ENCODE assay signal across 19 cellular contexts in the genomic region with DNA sequence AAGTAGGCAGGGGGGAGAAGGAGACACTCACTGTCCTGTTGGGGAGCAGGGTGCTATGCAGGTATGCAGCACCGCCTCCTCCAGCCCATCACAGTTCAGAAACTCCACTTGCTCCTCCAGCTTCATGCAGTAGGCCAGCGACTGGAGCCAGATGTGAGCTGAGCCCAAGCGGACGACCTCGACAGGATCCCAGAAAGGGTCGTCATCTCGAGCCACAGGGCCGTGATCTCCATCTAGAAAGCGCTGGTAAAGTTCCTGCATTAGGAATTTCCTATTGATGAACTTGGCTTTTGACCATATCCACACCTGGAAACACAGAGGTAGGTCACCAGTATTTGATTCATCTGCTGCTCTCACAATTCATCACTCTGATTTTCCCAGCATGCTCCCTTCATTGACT. TPM values are rescaled to one million over a fixed set of nuclear protein-coding genes. Genes with fewer than 3 reads are reported as not detected.
A peak's percentile ranks its signal among the peaks of the same experiment; 100 is the strongest.
DNase-seq lines count a peak whose midpoint lies in the region; ATAC-seq, FAIRE-seq and TF ChIP-seq lines count a peak whose summit lies in the region.
"Had no signal": no experiment of that assay in that cellular context is flagged by ENCODE, and none has a peak within 500 bp of the region (broad histone marks: within the 10 kb centered on the region; RNA-seq: fewer than 3 reads in every experiment).

No MANE protein-coding gene starts in this region.

- H4K8ac ChIP-seq in H1 (ENCODE audit: extremely low read depth, insufficient read depth, low read length), result no peak overlapping the region

- no peaks in the 10 kb centered on the region for H3K27me3 Mint-ChIP-seq in activated CD8-positive, alpha-beta memory T cell treated with anti-CD3 and anti-CD28 coated beads, Interleukin-2, amount 10 ng/mL, durations not matched to agents 7 days and 5 days
- H3K27me3 Mint-ChIP-seq in osteocyte (ENCODE audit: unreplicated experiment), result no peaks in the 10 kb centered on the region

- H4K5ac ChIP-seq in H1 (ENCODE audit: insufficient read length, low read depth, low read length), result no peak overlapping the region

- in situ Hi-C loops in KBM-7 (cut with MboI; ENCODE audit: low pct_unique_long_range_greater_than_20kb, low sequenced_read_pairs), result no loop called here

- H3K27ac Mint-ChIP-seq in activated CD8-positive, alpha-beta memory T cell treated with anti-CD3 and anti-CD28 coated beads, Interleukin-2, amount 10 ng/mL, durations not matched to agents 7 days and 5 days, result no peak overlapping the region
- H3K27ac Mint-ChIP-seq in osteocyte (ENCODE audit: unreplicated experiment), result no peak overlapping the region
- H3K27ac Mint-ChIP-seq: CD8-positive, alpha-beta T cell had no signal

- peak; percentile 20 for DNase-seq in activated CD8-positive, alpha-beta memory T cell treated with anti-CD3 and anti-CD28 coated beads, Interleukin-2, amount 50 U/mL, for 48 hours
- DNase-seq in activated CD8-positive, alpha-beta memory T cell treated with anti-CD3 and anti-CD28 coated beads, Interleukin-2, amount 10 ng/mL, durations not matched to agents 7 days and 5 days, result no peak
- DNase-seq in H1 (ENCODE audit: low read depth in 1 of 2, low spot score in 2 of 2) (no peak), osteocyte (ENCODE audit: extremely low spot score, unreplicated experiment) (peak; percentile 75), NCI-H2171 treated with DMSO at 0.1 percent for 48 hours (lab: John Stamatoyannopoulos, UW) (no peak), KBM-7 (no peak)
- DNase-seq: AML-193; Calu3; CD8-positive, alpha-beta T cell; EL; GM23248; HCEC 1CT had no signal

- H2BK15ac ChIP-seq in H1 (ENCODE audit: low read length), result no peak overlapping the region

- no peak overlapping the region for H3K4me3 Mint-ChIP-seq in activated CD8-positive, alpha-beta memory T cell treated with anti-CD3 and anti-CD28 coated beads, Interleukin-2, amount 10 ng/mL, durations not matched to agents 7 days and 5 days
- no peak overlapping the region for H3K4me3 Mint-ChIP-seq in osteocyte (ENCODE audit: unreplicated experiment)
- H3K4me3 Mint-ChIP-seq: CD8-positive, alpha-beta T cell had no signal

- no peak overlapping the region for H4K91ac ChIP-seq in H1 (replicated peaks; ENCODE audit: insufficient read length, low read length)

- no peak overlapping the region for H3K4me3 ChIP-seq in H1 (ENCODE audit: extremely low read depth in 1 of 4, insufficient read depth in 2 of 4, low read depth in 3 of 4, low read length in 4 of 4)
- H3K4me3 ChIP-seq: A549, GM12878, GM23248 had no signal

- H2BK5ac ChIP-seq in H1 (ENCODE audit: low read depth, low read length), result no peak overlapping the region

- no peak overlapping the region for H2BK120ac ChIP-seq in H1 (replicated peaks; ENCODE audit: low read depth, low read length)

- H3K36me3 Mint-ChIP-seq in activated CD8-positive, alpha-beta memory T cell treated with anti-CD3 and anti-CD28 coated beads, Interleukin-2, amount 10 ng/mL, durations not matched to agents 7 days and 5 days, result peaks cover 3% of the 10 kb centered on the region
- H3K36me3 Mint-ChIP-seq in osteocyte (ENCODE audit: unreplicated experiment), result peaks cover 38% of the 10 kb centered on the region

- H3K36me3 ChIP-seq in H1 (ENCODE audit: control insufficient read depth in 2 of 4, insufficient read depth in 4 of 4, low read length in 3 of 4), result no peaks in the 10 kb centered on the region

- H3K9me3 Mint-ChIP-seq in activated CD8-positive, alpha-beta memory T cell treated with anti-CD3 and anti-CD28 coated beads, Interleukin-2, amount 10 ng/mL, durations not matched to agents 7 days and 5 days (ENCODE audit: low read depth), result no peaks in the 10 kb centered on the region
- H3K9me3 Mint-ChIP-seq in osteocyte (ENCODE audit: unreplicated experiment), result no peaks in the 10 kb centered on the region
- H3K9me3 Mint-ChIP-seq: CD8-positive, alpha-beta T cell had no signal

- no peak for ATAC-seq in activated CD8-positive, alpha-beta memory T cell treated with anti-CD3 and anti-CD28 coated beads, Interleukin-2, amount 10 ng/mL, durations not matched to agents 7 days and 5 days
- ATAC-seq in GM21360 (IDR thresholded peaks at IDR 0.05; ENCODE audit: unreplicated experiment), result no peak
- ATAC-seq: A549; CD8-positive, alpha-beta T cell; GM12878 had no signal

- H3K4me1 Mint-ChIP-seq in activated CD8-positive, alpha-beta memory T cell treated with anti-CD3 and anti-CD28 coated beads, Interleukin-2, amount 10 ng/mL, durations not matched to agents 7 days and 5 days, result peaks cover 6% of the 10 kb centered on the region
- peaks cover 31% of the 10 kb centered on the region for H3K4me1 Mint-ChIP-seq in osteocyte (ENCODE audit: unreplicated experiment)

- no peak overlapping the region for H3K18ac ChIP-seq in H1 (ENCODE audit: extremely low read depth, low read length)

- no peak overlapping the region for H3K4ac ChIP-seq in H1 (replicated peaks; ENCODE audit: insufficient read length, low read depth, low read length)

- H2BK12ac ChIP-seq in H1 (ENCODE audit: low read depth, low read length), result 0 out of 2 replicates have a peak overlapping the region, but pooled peaks have one; percentile 10

- no peak overlapping the region for H3K14ac ChIP-seq in H1 (ENCODE audit: insufficient read length)

- H3K27ac ChIP-seq in H1 (ENCODE audit: low read depth, low read length), result no peak overlapping the region
- H3K27ac ChIP-seq: 22Rv1, A549, GM23248, HL-60 had no signal

- TF ChIP-seq CTCF in H1 (IDR thresholded peaks at IDR 0.05; ENCODE audit: control extremely low read depth in 1 of 3, insufficient read depth in 1 of 3, low read depth in 1 of 3, low read length in 3 of 3) (no peak), osteocyte (IDR thresholded peaks at IDR 0.05) (no peak)

- no peaks in the 10 kb centered on the region for H3K79me2 ChIP-seq in H1 (ENCODE audit: control insufficient read depth in 1 of 2, insufficient read depth in 2 of 2, low read length in 2 of 2)

- H3K4me1 ChIP-seq in H1 (replicated peaks in 1 of 4; ENCODE audit: control insufficient read depth in 3 of 4, insufficient read depth in 4 of 4, low read length in 3 of 4), result peaks cover 0 to 3% (median 0%) of the 10 kb centered on the region in 4 experiments; a peak in 1 of 7 replicates
- H3K4me1 ChIP-seq: A549 had no signal

- no peaks in the 10 kb centered on the region for H4K20me1 ChIP-seq in H1 (replicated peaks in 1 of 2; ENCODE audit: control insufficient read depth in 1 of 2, insufficient read depth in 2 of 2, low read length in 2 of 2)

- POLR2A ChIA-PET in H1 (lab: Charles Lee; ENCODE audit: partially characterized antibody), result interaction anchor here (0.6 to 1.7 kb wide), 4 partner anchors 8 to 13 kb away, joined by 3 to 7 read pairs (median 4); no protein-coding TSS in a partner anchor

- no peaks in the 10 kb centered on the region for H3K23me2 ChIP-seq in H1 (ENCODE audit: low read depth, low read length)

- TF ChIP-seq RAD21 in H1 (IDR thresholded peaks at IDR 0.05 in 1 of 2, conservative IDR thresholded peaks at IDR 0.05 in 1 of 2; ENCODE audit: low read depth in 2 of 2, low read length in 2 of 2), result no peak

- H3K9ac ChIP-seq in H1 (replicated peaks in 1 of 4; ENCODE audit: extremely low read depth in 1 of 4, low read depth in 3 of 4, low read length in 3 of 4), result no peak overlapping the region
- H3K9ac ChIP-seq: GM23248 had no signal

- no peak overlapping the region for H3K4me2 ChIP-seq in H1 (ENCODE audit: insufficient read depth in 1 of 2, low read depth in 2 of 2, low read length in 2 of 2)
- H3K4me2 ChIP-seq: A549 had no signal

- no peaks in the 10 kb centered on the region for H3K27me3 ChIP-seq in H1 (replicated peaks in 1 of 4; ENCODE audit: control insufficient read depth in 3 of 4, extremely low read depth in 1 of 4, insufficient read depth in 3 of 4, low read length in 3 of 4)

- H3K79me1 ChIP-seq in H1 (ENCODE audit: low read depth, low read length), result no peaks in the 10 kb centered on the region

- no peak overlapping the region for H3K23ac ChIP-seq in H1 (ENCODE audit: insufficient read length)

- no peak overlapping the region for H2AFZ ChIP-seq in H1 (ENCODE audit: low read length)
- H2AFZ ChIP-seq: GM23248 had no signal

- no peak for TF ChIP-seq EP300 in H1 (IDR thresholded peaks at IDR 0.05; ENCODE audit: borderline replicate concordance in 1 of 2, low read depth in 2 of 2, low read length in 2 of 2)

- no peak overlapping the region for H2BK20ac ChIP-seq in H1 (ENCODE audit: low read length)

- 97% methylated on average over 9 of the region's 9 CpGs; no CpG with 5 or more reads in 1 of the 2 experiments for WGBS in H1 (ENCODE audit: extremely low coverage in 1 of 2, insufficient coverage in 1 of 2, insufficient read length in 1 of 2, insufficient replicate concordance in 2 of 2, low coverage in 1 of 2, low lambda C conversion rate in 2 of 2, missing lambda C conversion rate in 1 of 2), 2 experiments

- H3K9me3 ChIP-seq in H1 (ENCODE audit: insufficient read depth in 2 of 2, low read depth in 1 of 2, low read length in 1 of 2), result no peaks in the 10 kb centered on the region
- H3K9me3 ChIP-seq: A549 had no signal

- CTCF ChIA-PET in activated CD8-positive, alpha-beta memory T cell treated with anti-CD3 and anti-CD28 coated beads, Interleukin-2, amount 10 ng/mL, durations not matched to agents 7 days and 5 days (lab: Charles Lee), result no interaction called here
- CTCF ChIA-PET in H1 (lab: Charles Lee; ENCODE audit: partially characterized antibody), result interaction anchor here (0.9 to 1.5 kb wide), 3 partner anchors 9 to 43 kb away, joined by 3 to 4 read pairs (median 3); no protein-coding TSS in a partner anchor

- no peak for FAIRE-seq in H1 (lab: Jason Lieb, UNC)
- FAIRE-seq: A549, GM12878, GM19239, H54 had no signal

- no peak for TF ChIP-seq POLR2A in H1 (IDR thresholded peaks at IDR 0.05; ENCODE audit: control extremely low read depth in 1 of 2, low read depth in 2 of 2, low read length in 2 of 2)

- H2AK5ac ChIP-seq in H1 (ENCODE audit: low read depth, low read length), result no peak overlapping the region

- no peak overlapping the region for H3K56ac ChIP-seq in H1 (replicated peaks; ENCODE audit: insufficient read length, low read depth, low read length)

TF ChIP-seq in H1, 55 proteins besides CTCF, POLR2A, EP300 and RAD21 (continues in another document):
- TF ChIP-seq MAFK (IDR thresholded peaks at IDR 0.05; ENCODE audit: low read depth, low read length), result no peak

RNA-seq across cellular contexts. Expression of gene SCCPDH, which starts 56.1 kb away (rescaled TPM):
- 10 to 100 TPM; 15.2 to 24.8 TPM for total RNA-seq in activated CD8-positive, alpha-beta memory T cell treated with anti-CD3 and anti-CD28 coated beads, Interleukin-2, amount 10 ng/mL, durations not matched to agents 7 days and 5 days
- total RNA-seq in H1 (2021; fragmentation: NEBNext Ultra II Directional; extraction: Animal tissue kit (Norgen Biotek cat#: 25700)), result 17.0 and 17.2 TPM in 2 replicates
- 6.2 and 9.5 TPM in 2 replicates for polyA plus RNA-seq in H1 (2011; rRNA removed)
- 10.8 TPM for polyA plus RNA-seq in H1 (2011; cell fraction: cytosol; rRNA removed)
- polyA plus RNA-seq in H1 (2011; cell fraction: nucleus; rRNA removed), result 4.1 TPM
- 13.8 to 17.7 TPM (median 14.6 TPM) in 4 replicates for polyA plus RNA-seq in H1 (2012, experiment 1 of 2)
- polyA plus RNA-seq in H1 (2012, experiment 2 of 2), result 4.3 TPM
- 10.3 TPM for polyA plus RNA-seq in H1 (2013, experiment 1 of 2)
- 11.6 TPM for polyA plus RNA-seq in H1 (2013, experiment 2 of 2)
- 5.9 and 8.5 TPM in 2 replicates for polyA minus RNA-seq in H1 (2011; rRNA and poly(A)+ RNA removed)
- polyA minus RNA-seq in H1 (2011; cell fraction: cytosol; rRNA and poly(A)+ RNA removed), result 5.9 TPM
- polyA minus RNA-seq in H1 (2011; cell fraction: nucleus; rRNA and poly(A)+ RNA removed), result 8.3 TPM
- total RNA-seq in osteocyte, result 34.4 and 34.9 TPM in 2 replicates

Comparison
In these comparisons a context has a peak if more than half of its experiments do, and no peak if none do; other contexts are left out.
1. DNase-seq: peak in activated CD8-positive, alpha-beta memory T cell treated with anti-CD3 and anti-CD28 coated beads, Interleukin-2, amount 50 U/mL, for 48 hours (single experiment) and osteocyte (single experiment); none in activated CD8-positive, alpha-beta memory T cell treated with anti-CD3 and anti-CD28 coated beads, Interleukin-2, amount 10 ng/mL, durations not matched to agents 7 days and 5 days (single experiment), H1 (0 of 2), NCI-H2171 treated with DMSO at 0.1 percent for 48 hours (single experiment) and KBM-7 (single experiment).